ENCODE assay signal across 17 cellular contexts in genomic region chr16:64211306-64211705, GRCh38.
A peak's percentile ranks its signal among the peaks of the same experiment; 100 is the strongest.
DNase-seq lines count a peak whose midpoint lies in the region; ATAC-seq and TF ChIP-seq lines count a peak whose summit lies in the region.
"Had no signal": no experiment of that assay in that cellular context is flagged by ENCODE, and none has a peak within 500 bp of the region (broad histone marks: within the 10 kb centered on the region; RNA-seq: fewer than 3 reads in every experiment).

No MANE protein-coding gene starts in this region.

- no peak overlapping the region for H3K9ac ChIP-seq in endodermal cell (ENCODE audit: extremely low read depth, low read length, poor library complexity, severe bottlenecking)

- TF ChIP-seq POLR2A in tibial nerve (IDR thresholded peaks at IDR 0.05) (no peak), uterus (IDR thresholded peaks at IDR 0.05) (no peak)

- H3K36me3 Mint-ChIP-seq in endodermal cell (ENCODE audit: low read depth) = no peaks in the 10 kb centered on the region
- H3K36me3 Mint-ChIP-seq: CD14-positive monocyte had no signal

- H3K27ac ChIP-seq in tibial nerve = peak overlapping the region in 3 of 4 donors; percentile 18 to 56 (median 37)
- no peak overlapping the region for H3K27ac ChIP-seq in endodermal cell (ENCODE audit: low read depth, low read length)
- H3K27ac ChIP-seq in uterus = no peak overlapping the region

- H3K27me3 Mint-ChIP-seq in endodermal cell (ENCODE audit: insufficient read depth) = peaks cover 3% of the 10 kb centered on the region

- intact Hi-C loops in left ventricle myocardium superior (cut with micrococcal nuclease) = no loop called here
- intact Hi-C loops in cardiac septum (cut with DNase I) = no loop called here
- intact Hi-C loops in uterus (cut with DNase I; ENCODE audit: low total_unique reads) = no loop called here

- ATAC-seq in left ventricle myocardium superior = peak; percentile 63
- ATAC-seq: GM12878 had no signal

- H3K27me3 ChIP-seq in tibial nerve (no peaks in the 10 kb centered on the region), endodermal cell (ENCODE audit: control insufficient read depth, insufficient read depth, low read length, poor library complexity, severe bottlenecking) (no peaks in the 10 kb centered on the region), uterus (no peaks in the 10 kb centered on the region)

- no peak for DNase-seq in left ventricle myocardium superior
- DNase-seq in cardiac septum (ENCODE audit: low spot score) = no peak
- DNase-seq in RPMI8226 = peak; percentile 79
- DNase-seq in medulla oblongata (ENCODE audit: extremely low spot score) = peak; percentile 9
- DNase-seq in tibial nerve (ENCODE audit: low spot score in 2 of 2) = no peak
- DNase-seq in endodermal cell = no peak
- DNase-seq in uterus = no peak
- DNase-seq in stimulated activated naive CD4-positive, alpha-beta T cell (lab: John Stamatoyannopoulos, UW) = no peak
- DNase-seq: 8988T, Caco-2, DMS53, GOT3, NCI-H1417 treated with DMSO at 0.1 percent for 48 hours, NCI-H2029 treated with DMSO at 0.1 percent for 48 hours, NCI-H510A treated with DMSO at 0.1 percent for 48 hours had no signal

- WGBS in tibial nerve, 2 donors = 31 to 42% methylated on average over 4 of the region's 4 CpGs
- WGBS in endodermal cell (ENCODE audit: insufficient coverage in 1 of 2, insufficient read length in 1 of 2), 2 experiments = 67 to 96% methylated on average over 2 to 4 of the region's 4 CpGs

- no peaks in the 10 kb centered on the region for H3K36me3 ChIP-seq in tibial nerve
- no peaks in the 10 kb centered on the region for H3K36me3 ChIP-seq in endodermal cell (ENCODE audit: control insufficient read depth, insufficient read depth, low read length)
- no peaks in the 10 kb centered on the region for H3K36me3 ChIP-seq in uterus

- peaks cover 14% of the 10 kb centered on the region for H3K4me1 Mint-ChIP-seq in endodermal cell
- H3K4me1 Mint-ChIP-seq: CD14-positive monocyte had no signal

- TF ChIP-seq EP300 in tibial nerve (IDR thresholded peaks at IDR 0.05) = no peak

- no peak overlapping the region for H3K27ac Mint-ChIP-seq in endodermal cell
- H3K27ac Mint-ChIP-seq: CD14-positive monocyte had no signal

- TF ChIP-seq CTCF in tibial nerve (IDR thresholded peaks at IDR 0.05) (no peak), endodermal cell (conservative IDR thresholded peaks at IDR 0.05) (no peak), uterus (IDR thresholded peaks at IDR 0.05) (no peak)

- H3K4me1 ChIP-seq in tibial nerve (peaks cover 0 to 6% (median 0%) of the 10 kb centered on the region in 4 donors), endodermal cell (ENCODE audit: control insufficient read depth, insufficient read depth, low read length) (peaks cover 2% of the 10 kb centered on the region), uterus (no peaks in the 10 kb centered on the region)
- H3K4me1 ChIP-seq: Caco-2 had no signal

- H3K4me3 Mint-ChIP-seq in endodermal cell = no peak overlapping the region
- H3K4me3 Mint-ChIP-seq: CD14-positive monocyte had no signal

- H3K9me3 Mint-ChIP-seq in endodermal cell = no peaks in the 10 kb centered on the region

- no peaks in the 10 kb centered on the region for H3K9me3 ChIP-seq in tibial nerve
- H3K9me3 ChIP-seq in endodermal cell (ENCODE audit: control insufficient read depth, low read length) = no peaks in the 10 kb centered on the region
- no peaks in the 10 kb centered on the region for H3K9me3 ChIP-seq in uterus

- peak overlapping the region in 1 of 4 donors; percentile 17 for H3K4me3 ChIP-seq in tibial nerve
- H3K4me3 ChIP-seq in endodermal cell (ENCODE audit: low read length) = no peak overlapping the region
- no peak overlapping the region for H3K4me3 ChIP-seq in uterus
- H3K4me3 ChIP-seq: GM12878 had no signal

Comparison
In these comparisons a context has a peak if more than half of its experiments do, and no peak if none do; other contexts are left out.
1. DNase-seq: peak in RPMI8226 (single experiment) and medulla oblongata (single experiment); none in left ventricle myocardium superior (single experiment), cardiac septum (single experiment), tibial nerve (0 of 2), endodermal cell (single experiment), uterus (0 of 2) and stimulated activated naive CD4-positive, alpha-beta T cell (0 of 6).
2. H3K27ac ChIP-seq: peak in tibial nerve (3 of 4); none in endodermal cell (single experiment) and uterus (0 of 2).